In genomic region chr15:63832620-63833245, GRCh38 we compare ENCODE assay signal across 1 cellular context.
TF ChIP-seq lines count a peak whose summit lies in the region.

No MANE protein-coding gene starts in this region.

TF ChIP-seq in HCT116, 20 proteins besides CTCF, POLR2A, EP300 and RAD21 (continued from another document):
- TF ChIP-seq ZBTB33 (IDR thresholded peaks at IDR 0.05; ENCODE audit: extremely low read depth, insufficient replicate concordance, low read length) (no peak), ZFX (IDR thresholded peaks at IDR 0.05) (no peak), CEBPB (IDR thresholded peaks at IDR 0.05; ENCODE audit: low read depth) (no peak), EZH2phosphoT487 (IDR thresholded peaks at IDR 0.05; ENCODE audit: borderline replicate concordance) (no peak), SP1 (IDR thresholded peaks at IDR 0.05; ENCODE audit: low read depth) (no peak), POLR2AphosphoS5 (IDR thresholded peaks at IDR 0.05; ENCODE audit: low read depth, low read length) (no peak), REST (IDR thresholded peaks at IDR 0.05; ENCODE audit: low read depth) (no peak), ELF1 (IDR thresholded peaks at IDR 0.05; ENCODE audit: borderline replicate concordance, low read depth) (no peak), FOSL1 (IDR thresholded peaks at IDR 0.05; ENCODE audit: low read depth) (no peak), MAX (IDR thresholded peaks at IDR 0.05) (no peak), EZH2 (IDR thresholded peaks at IDR 0.05) (no peak), ATF3 (IDR thresholded peaks at IDR 0.05) (no peak), SIN3A (IDR thresholded peaks at IDR 0.05; ENCODE audit: low read depth) (no peak), EGR1 (IDR thresholded peaks at IDR 0.05; ENCODE audit: low read depth) (no peak), ZNF274 (IDR thresholded peaks at IDR 0.05; ENCODE audit: low read depth, low read length) (no peak)
